1 cellular context compared by ENCODE assay signal in genomic region chr3:44976002-44976815, GRCh38.
A peak's percentile ranks its signal among the peaks of the same experiment; 100 is the strongest.
TF ChIP-seq lines count a peak whose summit lies in the region.

EXOSC7 (plus strand) TSS chr3:44976244; CDS start chr3:44976278, 34 bp downstream.
ZDHHC3 (minus strand) TSS chr3:44976174; CDS start chr3:44959436, 16,738 bp downstream.

TF ChIP-seq in SK-N-SH, 30 proteins besides CTCF, POLR2A, EP300 and RAD21 (continued from another document):
- TF ChIP-seq ZBTB33 (IDR thresholded peaks at IDR 0.05; ENCODE audit: borderline replicate concordance, low read depth) (no peak), MEF2A (IDR thresholded peaks at IDR 0.05; ENCODE audit: borderline replicate concordance, low read depth) (no peak), MXI1 (IDR thresholded peaks at IDR 0.05; ENCODE audit: low read depth, low read length) (peak; percentile 95), EZH2phosphoT487 (IDR thresholded peaks at IDR 0.05; ENCODE audit: borderline replicate concordance, low read depth) (no peak), GABPA (IDR thresholded peaks at IDR 0.05; ENCODE audit: low read depth) (no peak), JUND (IDR thresholded peaks at IDR 0.05) (no peak), USF2 (IDR thresholded peaks at IDR 0.05; ENCODE audit: borderline replicate concordance, low read depth, low read length) (no peak), NRF1 (IDR thresholded peaks at IDR 0.05; ENCODE audit: low read depth, low read length) (no peak), FOXM1 (IDR thresholded peaks at IDR 0.05; ENCODE audit: low read depth) (no peak), PBX3 (IDR thresholded peaks at IDR 0.05) (no peak), RFX5 (IDR thresholded peaks at IDR 0.05; ENCODE audit: low read length) (no peak), TCF12 (IDR thresholded peaks at IDR 0.05) (no peak), ELF1 (IDR thresholded peaks at IDR 0.05) (no peak)
